In genomic region chr7:43390601-43391000, GRCh38 we compare ENCODE assay signal across 21 cellular contexts.
"Had no signal": no experiment of that assay in that cellular context is flagged by ENCODE, and none has a peak within 500 bp of the region (broad histone marks: within the 10 kb centered on the region; RNA-seq: fewer than 3 reads in every experiment).

No MANE protein-coding gene starts in this region.

- H3K36me3 Mint-ChIP-seq: memory B cell; naive B cell; stimulated activated effector memory CD8-positive, alpha-beta T cell treated with anti-CD3 and anti-CD28 coated beads, Interleukin-12 subunit alpha, Interleukin-12 subunit beta, amount 100 ng/mL, for 72 hours had no signal

- H3K36me3 ChIP-seq: colonic mucosa, esophagus squamous epithelium, heart left ventricle, left ventricle myocardium inferior, lower lobe of right lung, suprapubic skin, thyroid gland, upper lobe of left lung, uterus had no signal

- H3K27ac ChIP-seq: colonic mucosa, esophagus squamous epithelium, heart left ventricle, left ventricle myocardium inferior, lower lobe of right lung, suprapubic skin, thyroid gland, upper lobe of left lung, uterus had no signal

- H3K9me3 Mint-ChIP-seq: stimulated activated effector memory CD8-positive, alpha-beta T cell treated with anti-CD3 and anti-CD28 coated beads, Interleukin-12 subunit alpha, Interleukin-12 subunit beta, amount 100 ng/mL, for 72 hours had no signal

- H3K27ac Mint-ChIP-seq: memory B cell; nephron progenitor cell; stimulated activated effector memory CD8-positive, alpha-beta T cell treated with anti-CD3 and anti-CD28 coated beads, Interleukin-12 subunit alpha, Interleukin-12 subunit beta, amount 100 ng/mL, for 72 hours had no signal

- H3K27me3 ChIP-seq: colonic mucosa, esophagus squamous epithelium, heart left ventricle, suprapubic skin, thyroid gland, upper lobe of left lung, uterus had no signal

- DNase-seq: caudate nucleus; colonic mucosa; effector CD4-positive, alpha-beta T cell; esophagus squamous epithelium; heart left ventricle; hippocampal formation; left ventricle myocardium inferior; lower lobe of right lung; naive B cell; nephron progenitor cell; posterior cingulate gyrus; right cardiac atrium; stimulated activated CD4-positive, alpha-beta T cell treated with anti-CD3 and anti-CD28 coated beads, Interleukin-4, amount 100 ng/mL, for 1 hour; stimulated activated CD8-positive, alpha-beta memory T cell treated with anti-CD3 and anti-CD28 coated beads, Interleukin-4, amount 100 ng/mL, for 48 hours; stimulated activated naive CD8-positive, alpha-beta T cell treated with anti-CD3 and anti-CD28 coated beads, Interleukin-15, Interleukin-2, amounts not matched to agents 100 U/mL and 50 U/mL, for 24 hours; thyroid gland; upper lobe of left lung; uterus had no signal

- H3K4me1 Mint-ChIP-seq: memory B cell, naive B cell had no signal

- H3K4me3 Mint-ChIP-seq: memory B cell; naive B cell; nephron progenitor cell; stimulated activated effector memory CD8-positive, alpha-beta T cell treated with anti-CD3 and anti-CD28 coated beads, Interleukin-12 subunit alpha, Interleukin-12 subunit beta, amount 100 ng/mL, for 72 hours had no signal

- H3K4me1 ChIP-seq: colonic mucosa, esophagus squamous epithelium, heart left ventricle, left ventricle myocardium inferior, lower lobe of right lung, suprapubic skin, thyroid gland, upper lobe of left lung, uterus had no signal

- H3K9me3 ChIP-seq: colonic mucosa, esophagus squamous epithelium, left ventricle myocardium inferior, lower lobe of right lung, suprapubic skin, thyroid gland, upper lobe of left lung, uterus had no signal

- ATAC-seq: heart left ventricle; lower lobe of right lung; right cardiac atrium; stimulated activated effector memory CD8-positive, alpha-beta T cell treated with anti-CD3 and anti-CD28 coated beads, Interleukin-12 subunit alpha, Interleukin-12 subunit beta, amount 100 ng/mL, for 72 hours; stimulated activated naive CD8-positive, alpha-beta T cell treated with anti-CD3 and anti-CD28 coated beads, Interleukin-15, Interleukin-2, amounts not matched to agents 100 U/mL and 50 U/mL, for 24 hours had no signal

- H3K4me3 ChIP-seq: colonic mucosa, esophagus squamous epithelium, heart left ventricle, left ventricle myocardium inferior, lower lobe of right lung, suprapubic skin, thyroid gland, upper lobe of left lung, uterus had no signal
